Comparison of ENCODE assay signal across 14 cellular contexts in genomic region chr19:38712161-38712748, GRCh38. TPM values are rescaled to one million over a fixed set of nuclear protein-coding genes. Genes with fewer than 3 reads are reported as not detected.
DNase-seq lines count a peak whose midpoint lies in the region; ATAC-seq and TF ChIP-seq lines count a peak whose summit lies in the region.
"Had no signal": no experiment of that assay in that cellular context is flagged by ENCODE, and none has a peak within 500 bp of the region (broad histone marks: within the 10 kb centered on the region; RNA-seq: fewer than 3 reads in every experiment).

No MANE protein-coding gene starts in this region.

- peaks cover 9% of the 10 kb centered on the region for H3K4me1 Mint-ChIP-seq in endothelial cell (ENCODE audit: unreplicated experiment)
- H3K4me1 Mint-ChIP-seq: CD14-positive monocyte had no signal

- no CpG with 5 or more reads among the region's 15 CpGs for WGBS in neuronal stem cell (ENCODE audit: extremely low coverage in 2 of 2, insufficient read length in 2 of 2, insufficient replicate concordance in 1 of 2), 2 donors
- WGBS in suprapubic skin, result 77% methylated on average over 4 of the region's 15 CpGs

- no peak overlapping the region for H2AK5ac ChIP-seq in neuronal stem cell (ENCODE audit: low read depth, low read length)

- H2AFZ ChIP-seq in neuronal stem cell (ENCODE audit: low read length), result no peak overlapping the region
- H2AFZ ChIP-seq: PC-9 had no signal

- H3K9ac ChIP-seq in neuronal stem cell (ENCODE audit: low read depth, low read length, poor library complexity), result no peak overlapping the region

- H3K4me3 Mint-ChIP-seq in endothelial cell (ENCODE audit: unreplicated experiment), result no peak overlapping the region
- H3K4me3 Mint-ChIP-seq: CD14-positive monocyte had no signal

- peak overlapping the region; percentile 27 for H3K18ac ChIP-seq in neuronal stem cell (ENCODE audit: low read length)

- H4K91ac ChIP-seq in neuronal stem cell (ENCODE audit: low read depth, low read length, poor library complexity), result no peak overlapping the region

- peak overlapping the region; percentile 31 for H3K23ac ChIP-seq in neuronal stem cell (ENCODE audit: low read depth, low read length, poor library complexity)

- no peak for DNase-seq in Peyer's patch
- no peak for DNase-seq in endothelial cell (ENCODE audit: low spot score)
- DNase-seq in neuronal stem cell (ENCODE audit: low spot score), result no peak
- DNase-seq in suprapubic skin (ENCODE audit: low spot score in 2 of 2), result no peak
- DNase-seq in NCI-H526 treated with DMSO at 0.1 percent for 48 hours (lab: John Stamatoyannopoulos, UW), result no peak
- no peak for DNase-seq in NCI-H1436 treated with DMSO at 0.1 percent for 48 hours (lab: John Stamatoyannopoulos, UW)
- DNase-seq in activated effector memory CD4-positive, alpha-beta T cell treated with anti-CD3 and anti-CD28 coated beads, Interleukin-2, amount 50 U/mL, for 16 hours, result no peak
- DNase-seq: activated CD4-positive, alpha-beta T cell treated with anti-CD3 and anti-CD28 coated beads for 48 hours; NCI-H1105; PC-9; stimulated activated CD4-positive, alpha-beta T cell treated with anti-CD3 and anti-CD28 coated beads, Interleukin-15, amount 100 ng/mL, for 24 hours had no signal

- H3K9me3 ChIP-seq in Peyer's patch (no peaks in the 10 kb centered on the region), neuronal stem cell (replicated peaks in 1 of 2; ENCODE audit: control insufficient read depth in 2 of 2, insufficient read depth in 1 of 2, low read depth in 1 of 2, low read length in 2 of 2) (peaks cover 0 to 2% of the 10 kb centered on the region in 2 donors), suprapubic skin (no peaks in the 10 kb centered on the region)

- TF ChIP-seq CTCF in Peyer's patch (IDR thresholded peaks at IDR 0.05) (no peak), endothelial cell (IDR thresholded peaks at IDR 0.05; ENCODE audit: unreplicated experiment) (no peak), suprapubic skin (IDR thresholded peaks at IDR 0.05) (no peak)

- H3K36me3 ChIP-seq in Peyer's patch (peaks cover 0 to 100% (median 0%) of the 10 kb centered on the region in 3 donors), neuronal stem cell (replicated peaks in 1 of 2; ENCODE audit: control insufficient read depth in 2 of 2, insufficient read depth in 2 of 2, low read length in 2 of 2) (peaks cover 81 to 94% of the 10 kb centered on the region in 2 donors), suprapubic skin (peaks cover 97% of the 10 kb centered on the region)

- H3K27ac Mint-ChIP-seq in endothelial cell (ENCODE audit: unreplicated experiment), result peak overlapping the region; percentile 75

- TF ChIP-seq POLR2A in Peyer's patch (IDR thresholded peaks at IDR 0.05) (no peak), suprapubic skin (IDR thresholded peaks at IDR 0.05) (no peak)

- no peak overlapping the region for H3K4me2 ChIP-seq in neuronal stem cell (ENCODE audit: insufficient read depth, low read length, poor library complexity, severe bottlenecking)
- H3K4me2 ChIP-seq: PC-9 had no signal

- no peak overlapping the region for H4K8ac ChIP-seq in neuronal stem cell (ENCODE audit: low read depth, low read length)

- H2BK12ac ChIP-seq in neuronal stem cell (ENCODE audit: low read length), result no peak overlapping the region

- no peak overlapping the region for H3K4me3 ChIP-seq in Peyer's patch
- no peak overlapping the region for H3K4me3 ChIP-seq in neuronal stem cell (ENCODE audit: low read length in 2 of 2)
- H3K4me3 ChIP-seq in suprapubic skin, result no peak overlapping the region
- H3K4me3 ChIP-seq: PC-9 had no signal

- no peak for TF ChIP-seq EP300 in suprapubic skin (IDR thresholded peaks at IDR 0.05)

- H3K36me3 Mint-ChIP-seq in endothelial cell (ENCODE audit: low read depth, unreplicated experiment), result peaks cover 49% of the 10 kb centered on the region

- no peak overlapping the region for H2BK5ac ChIP-seq in neuronal stem cell (ENCODE audit: low read length)

- ATAC-seq in HG02973 (IDR thresholded peaks at IDR 0.05; ENCODE audit: unreplicated experiment), result no peak

- H3K27me3 ChIP-seq in Peyer's patch (no peaks in the 10 kb centered on the region), neuronal stem cell (ENCODE audit: control insufficient read depth in 3 of 3, insufficient read depth in 3 of 3, low read depth in 1 of 3, low read length in 3 of 3) (no peaks in the 10 kb centered on the region), suprapubic skin (no peaks in the 10 kb centered on the region)

- no peak overlapping the region for H2BK15ac ChIP-seq in neuronal stem cell (ENCODE audit: low read length)

- H3K14ac ChIP-seq in neuronal stem cell (ENCODE audit: low read length), result no peak overlapping the region

- no peak overlapping the region for H2BK120ac ChIP-seq in neuronal stem cell (ENCODE audit: low read depth, low read length)

- H3K79me1 ChIP-seq in neuronal stem cell (ENCODE audit: low read depth, low read length), result peaks cover 20% of the 10 kb centered on the region

- H3K27ac ChIP-seq in Peyer's patch (peak overlapping the region; percentile 28 to 66 (median 51)), neuronal stem cell (replicated peaks; ENCODE audit: low read length) (no peak overlapping the region), suprapubic skin (peak overlapping the region; percentile 67)
- H3K27ac ChIP-seq: PC-9 had no signal

- no peaks in the 10 kb centered on the region for H3K9me3 Mint-ChIP-seq in endothelial cell (ENCODE audit: unreplicated experiment)

- H3K4me1 ChIP-seq in Peyer's patch (peaks cover 0 to 45% (median 0%) of the 10 kb centered on the region in 4 donors), neuronal stem cell (ENCODE audit: control insufficient read depth in 2 of 2, insufficient read depth in 1 of 2, low read depth in 1 of 2, low read length in 2 of 2) (no peaks in the 10 kb centered on the region), suprapubic skin (peaks cover 67% of the 10 kb centered on the region)

- H3K4ac ChIP-seq in neuronal stem cell (ENCODE audit: low read length), result no peak overlapping the region

- peaks cover 32% of the 10 kb centered on the region for H3K27me3 Mint-ChIP-seq in endothelial cell (ENCODE audit: unreplicated experiment)

RNA-seq across cellular contexts. Expression of gene CAPN12, which starts 32.0 kb away (rescaled TPM):
- 10 to 100 TPM in 1 of 4 donors, 1 to 10 TPM in 3; 5.8 to 56.8 (median 6.4) TPM for total RNA-seq in Peyer's patch
- total RNA-seq in endothelial cell (ENCODE audit: unreplicated experiment), result 2.9 TPM
- polyA plus RNA-seq in neuronal stem cell (2013, experiment 1 of 2), result 5.6 TPM
- polyA plus RNA-seq in neuronal stem cell (2013, experiment 2 of 2), result 5.2 TPM
- total RNA-seq in suprapubic skin, result 10 to 100 TPM in 3 of 4 donors, 1 to 10 TPM in 1; 8.0 to 31.3 (median 15.7) TPM
- polyA plus RNA-seq: CD14-positive monocyte, neural cell had no signal
